ENCODE assay signal across 8 cellular contexts in the genomic region with DNA sequence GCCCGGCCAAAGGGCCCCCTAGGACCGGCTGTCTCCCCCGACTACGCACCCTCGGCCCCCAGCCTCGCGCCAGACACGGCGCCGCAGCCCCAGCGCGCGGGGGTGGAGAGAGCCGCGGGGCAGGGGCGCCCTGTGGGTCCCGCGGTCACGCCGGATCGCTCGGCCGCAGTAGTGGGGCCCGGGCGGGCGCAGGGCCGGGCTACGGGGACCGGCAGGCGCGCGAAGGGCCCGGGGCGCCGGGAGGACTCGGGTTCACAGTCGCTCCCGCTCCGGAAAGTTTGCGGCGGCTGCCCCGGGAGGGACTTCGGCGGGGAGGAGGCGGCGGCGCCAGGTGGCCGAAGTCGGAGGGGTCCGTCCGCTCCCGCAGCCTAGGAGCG. TPM values are rescaled to one million over a fixed set of nuclear protein-coding genes. Genes with fewer than 3 reads are reported as not detected.
DNase-seq lines count a peak whose midpoint lies in the region; ATAC-seq and TF ChIP-seq lines count a peak whose summit lies in the region.

No MANE protein-coding gene starts in this region.

- H3K27ac Mint-ChIP-seq in CD8-positive, alpha-beta memory T cell = no peak overlapping the region
- no peak overlapping the region for H3K27ac Mint-ChIP-seq in natural killer cell treated with Interleukin-12 subunit alpha and Interleukin-12 subunit beta and Interleukin-15 and Interleukin-18, amount 100 ng/mL, for 72 hours

- BruUV-seq in Panc1 (replicated peaks; lab: Mats Ljungman, UMichigan) = no TSS peak

- POLR2A ChIA-PET in CD8-positive, alpha-beta memory T cell (lab: Charles Lee) = no interaction called here
- POLR2A ChIA-PET in Panc1 (lab: Charles Lee) = no interaction called here
- POLR2A ChIA-PET in GM10248 (lab: Yijun Ruan, JAX) = no interaction called here

- peaks cover 0 to 2% (median 0%) of the 10 kb centered on the region in 3 donors for H3K36me3 Mint-ChIP-seq in CD8-positive, alpha-beta memory T cell
- H3K36me3 Mint-ChIP-seq in natural killer cell treated with Interleukin-12 subunit alpha and Interleukin-12 subunit beta and Interleukin-15 and Interleukin-18, amount 100 ng/mL, for 72 hours = peaks cover 10% of the 10 kb centered on the region

- H3K27me3 Mint-ChIP-seq in CD8-positive, alpha-beta memory T cell = peaks cover 42 to 52% of the 10 kb centered on the region in 2 donors
- peaks cover 23 to 40% of the 10 kb centered on the region in 2 donors for H3K27me3 Mint-ChIP-seq in natural killer cell treated with Interleukin-12 subunit alpha and Interleukin-12 subunit beta and Interleukin-15 and Interleukin-18, amount 100 ng/mL, for 72 hours

- peaks cover 6% of the 10 kb centered on the region for H3K4me1 ChIP-seq in CD8-positive, alpha-beta memory T cell (ENCODE audit: insufficient read depth, low read length)
- H3K4me1 ChIP-seq in Panc1 (ENCODE audit: control insufficient read depth, insufficient read depth, low read length) = peaks cover 21% of the 10 kb centered on the region

- H3K9me3 Mint-ChIP-seq in CD8-positive, alpha-beta memory T cell = peaks cover 0 to 8% (median 0%) of the 10 kb centered on the region in 5 donors
- no peaks in the 10 kb centered on the region for H3K9me3 Mint-ChIP-seq in natural killer cell treated with Interleukin-12 subunit alpha and Interleukin-12 subunit beta and Interleukin-15 and Interleukin-18, amount 100 ng/mL, for 72 hours

- in situ Hi-C loops in Panc1 (cut with HindIII; ENCODE audit: low pct_unique_long_range_greater_than_20kb, low sequenced_read_pairs) = no loop called here
- in situ Hi-C loops in GM13976 (cut with MboI; ENCODE audit: low sequenced_read_pairs, unreplicated experiment) = no loop called here

- CTCF ChIA-PET in CD8-positive, alpha-beta memory T cell (lab: Charles Lee) = no interaction called here
- CTCF ChIA-PET in Panc1 (lab: Charles Lee) = no interaction called here
- CTCF ChIA-PET in GM10248 (lab: Yijun Ruan, JAX) = interaction anchor here (1.4 kb wide), 1 partner anchor 32 kb away, joined by 4 read pairs; the partner anchor contains the start of gene ZNF670

- H3K27me3 ChIP-seq in CD8-positive, alpha-beta memory T cell (ENCODE audit: insufficient read depth, low read length, poor library complexity, severe bottlenecking) = peaks cover 5% of the 10 kb centered on the region
- H3K27me3 ChIP-seq in Panc1 (ENCODE audit: control insufficient read depth, insufficient read depth, low read length) = no peaks in the 10 kb centered on the region

- peak; percentile 36 for ATAC-seq in Panc1
- peak; percentile 32 to 54 for ATAC-seq in natural killer cell treated with Interleukin-12 subunit alpha and Interleukin-12 subunit beta and Interleukin-15 and Interleukin-18, amount 100 ng/mL, for 72 hours

- H3K4me1 Mint-ChIP-seq in CD8-positive, alpha-beta memory T cell = peaks cover 9 to 13% (median 12%) of the 10 kb centered on the region in 3 donors
- H3K4me1 Mint-ChIP-seq in natural killer cell treated with Interleukin-12 subunit alpha and Interleukin-12 subunit beta and Interleukin-15 and Interleukin-18, amount 100 ng/mL, for 72 hours (ENCODE audit: low read depth in 2 of 2) = peaks cover 6 to 12% of the 10 kb centered on the region in 2 donors

- H3K4me3 Mint-ChIP-seq in CD8-positive, alpha-beta memory T cell = peak overlapping the region; percentile 57 to 78 (median 75)
- H3K4me3 Mint-ChIP-seq in natural killer cell treated with Interleukin-12 subunit alpha and Interleukin-12 subunit beta and Interleukin-15 and Interleukin-18, amount 100 ng/mL, for 72 hours = peak overlapping the region; percentile 78

- no peaks in the 10 kb centered on the region for H3K36me3 ChIP-seq in CD8-positive, alpha-beta memory T cell (ENCODE audit: insufficient read depth, low read length)
- H3K36me3 ChIP-seq in Panc1 (ENCODE audit: control insufficient read depth, insufficient read depth, low read length) = no peaks in the 10 kb centered on the region

- peak overlapping the region; percentile 39 for H3K4me3 ChIP-seq in CD8-positive, alpha-beta memory T cell (ENCODE audit: low read length)
- H3K4me3 ChIP-seq in Panc1 (ENCODE audit: low read depth in 2 of 2, low read length in 2 of 2) = peak overlapping the region; percentile 67 to 72
- H3K4me3 ChIP-seq in epithelial cell of proximal tubule (ENCODE audit: low read depth, low read length) = peak overlapping the region; percentile 71

- no peak for DNase-seq in CD8-positive, alpha-beta memory T cell
- DNase-seq in Panc1 (ENCODE audit: low read depth, low spot score) (no peak), epithelial cell of proximal tubule (ENCODE audit: low read depth) (no peak), GM13976 (ENCODE audit: low spot score) (no peak), NCI-H510A treated with DMSO at 0.1 percent for 48 hours (lab: John Stamatoyannopoulos, UW) (no peak), NCI-H1417 treated with DMSO at 0.1 percent for 48 hours (lab: John Stamatoyannopoulos, UW) (no peak), GM10248 (ENCODE audit: extremely low spot score) (no peak)
- no peak for DNase-seq in natural killer cell treated with Interleukin-12 subunit alpha and Interleukin-12 subunit beta and Interleukin-15 and Interleukin-18, amount 100 ng/mL, for 72 hours (ENCODE audit: low spot score)

- TF ChIP-seq CTCF in Panc1 (IDR thresholded peaks at IDR 0.05) = no peak
- TF ChIP-seq CTCF in epithelial cell of proximal tubule (conservative IDR thresholded peaks at IDR 0.05; ENCODE audit: low read depth, low read length) = no peak
- TF ChIP-seq CTCF in GM13976 (IDR thresholded peaks at IDR 0.05; ENCODE audit: borderline replicate concordance, control extremely low read depth, extremely low read depth, insufficient read depth, missing control alignments) = no peak
- no peak for TF ChIP-seq CTCF in GM10248 (IDR thresholded peaks at IDR 0.05; ENCODE audit: control extremely low read depth, extremely low read depth, low read depth, missing control alignments)

- H3K9me3 ChIP-seq in CD8-positive, alpha-beta memory T cell (ENCODE audit: low read length) = no peaks in the 10 kb centered on the region
- H3K9me3 ChIP-seq in Panc1 (ENCODE audit: control insufficient read depth, insufficient read depth, low read depth, low read length) = no peaks in the 10 kb centered on the region

- intact Hi-C loops in Panc1 (cut with micrococcal nuclease; ENCODE audit: unreplicated experiment) = no loop called here

- H3K27ac ChIP-seq in CD8-positive, alpha-beta memory T cell (ENCODE audit: low read depth, low read length) = no peak overlapping the region
- peak overlapping the region; percentile 77 for H3K27ac ChIP-seq in Panc1 (ENCODE audit: low read length)

RNA-seq across cellular contexts. Expression of gene ZNF669, which starts 7.1 kb away (rescaled TPM):
- 1 to 10 TPM; 9.4 to 10.0 TPM for total RNA-seq in CD8-positive, alpha-beta memory T cell
- 15.7 TPM for polyA plus RNA-seq in CD8-positive, alpha-beta memory T cell
- 13.9 TPM for total RNA-seq in Panc1 (2021; ENCODE audit: unreplicated experiment)
- polyA plus RNA-seq in Panc1 (2012; ENCODE audit: insufficient read length) = 6.7 TPM
- total RNA-seq in epithelial cell of proximal tubule = 7.9 and 11.3 TPM in 2 replicates
- 10 to 100 TPM; 10.5 to 11.0 TPM for total RNA-seq in natural killer cell treated with Interleukin-12 subunit alpha and Interleukin-12 subunit beta and Interleukin-15 and Interleukin-18, amount 100 ng/mL, for 72 hours

RNA-seq across cellular contexts. Expression of gene ZNF670, which starts 32.6 kb away (rescaled TPM):
- total RNA-seq in CD8-positive, alpha-beta memory T cell = 1 to 10 TPM; 3.1 to 3.2 TPM
- polyA plus RNA-seq in CD8-positive, alpha-beta memory T cell = 1.3 TPM
- 6.4 TPM for total RNA-seq in Panc1 (2021; ENCODE audit: unreplicated experiment)
- polyA plus RNA-seq in Panc1 (2012; ENCODE audit: insufficient read length) = 2.6 TPM
- total RNA-seq in epithelial cell of proximal tubule = 2.3 and 4.7 TPM in 2 replicates
- total RNA-seq in natural killer cell treated with Interleukin-12 subunit alpha and Interleukin-12 subunit beta and Interleukin-15 and Interleukin-18, amount 100 ng/mL, for 72 hours = 1 to 10 TPM; 3.0 to 3.2 TPM
